In genomic region chr2:65079017-65079416, GRCh38 we compare ENCODE assay signal across 25 cellular contexts. TPM values are rescaled to one million over a fixed set of nuclear protein-coding genes. Genes with fewer than 3 reads are reported as not detected.
DNase-seq lines count a peak whose midpoint lies in the region; ATAC-seq, FAIRE-seq and TF ChIP-seq lines count a peak whose summit lies in the region.
"Had no signal": no experiment of that assay in that cellular context is flagged by ENCODE, and none has a peak within 500 bp of the region (broad histone marks: within the 10 kb centered on the region; RNA-seq: fewer than 3 reads in every experiment).

No MANE protein-coding gene starts in this region.

- H3K4me1 Mint-ChIP-seq in endothelial cell (ENCODE audit: unreplicated experiment): peaks cover 77% of the 10 kb centered on the region

- H3K9me3 Mint-ChIP-seq in endothelial cell (ENCODE audit: unreplicated experiment): no peaks in the 10 kb centered on the region
- H3K9me3 Mint-ChIP-seq: CD14-positive monocyte had no signal

- H3K27ac Mint-ChIP-seq in endothelial cell (ENCODE audit: unreplicated experiment): peak overlapping the region; percentile 24
- H3K27ac Mint-ChIP-seq: B cell had no signal

- H3K27ac ChIP-seq in SK-N-SH (ENCODE audit: low read depth in 2 of 2, low read length in 1 of 2) (no peak overlapping the region), small intestine (ENCODE audit: low read depth in 1 of 2, low read length in 1 of 2) (no peak overlapping the region)
- H3K27ac ChIP-seq: 22Rv1, GM23248, PC-9, RWPE1, SK-N-MC had no signal

- TF ChIP-seq CTCF in SK-N-SH (IDR thresholded peaks at IDR 0.05) (no peak), endothelial cell (IDR thresholded peaks at IDR 0.05; ENCODE audit: unreplicated experiment) (no peak)

- H3K4me3 Mint-ChIP-seq in endothelial cell (ENCODE audit: unreplicated experiment): no peak overlapping the region
- H3K4me3 Mint-ChIP-seq: B cell, CD14-positive monocyte had no signal

- H3K4me1 ChIP-seq in SK-N-SH (ENCODE audit: control insufficient read depth in 1 of 2, insufficient read depth in 2 of 2, low read depth in 1 of 2, low read length in 1 of 2) (no peaks in the 10 kb centered on the region; a peak in 1 of 4 replicates), small intestine (ENCODE audit: control insufficient read depth in 2 of 2, insufficient read depth in 1 of 2, low read depth in 1 of 2, low read length in 1 of 2) (peaks cover 0 to 5% of the 10 kb centered on the region in 2 donors)
- H3K4me1 ChIP-seq: HAP-1 had no signal

- H3F3A ChIP-seq in SK-N-SH (replicated peaks; ENCODE audit: insufficient read depth): peaks cover 13% of the 10 kb centered on the region

- ATAC-seq in SK-N-SH treated with all-trans-retinoic acid at 6 μM for 48 hours (no peak), GM21515 (IDR thresholded peaks at IDR 0.05; ENCODE audit: unreplicated experiment) (no peak), HG03354 (IDR thresholded peaks at IDR 0.05; ENCODE audit: poor library complexity, severe bottlenecking, unreplicated experiment) (no peak)

- TF ChIP-seq EP300 in SK-N-SH (IDR thresholded peaks at IDR 0.05; ENCODE audit: borderline replicate concordance in 1 of 2, low read depth in 1 of 2, low read length in 1 of 2): no peak

- TF ChIP-seq RAD21 in SK-N-SH (IDR thresholded peaks at IDR 0.05; ENCODE audit: low read length): no peak

- CTCF ChIA-PET in SK-N-SH (lab: Yijun Ruan, JAX) (interaction anchor here (1.0 kb wide), 1 partner anchor 108 kb away, joined by 4 read pairs; no protein-coding TSS in a partner anchor), HEK293T (lab: Yijun Ruan, JAX) (no interaction called here)

- no peak overlapping the region for H3K9ac ChIP-seq in SK-N-SH
- H3K9ac ChIP-seq: GM23248 had no signal

- H3K4me3 ChIP-seq in SK-N-SH (ENCODE audit: low read depth in 2 of 2, low read length in 1 of 2) (no peak overlapping the region), small intestine (ENCODE audit: low read depth in 1 of 2, low read length in 2 of 2) (no peak overlapping the region)
- H3K4me3 ChIP-seq: GM23248, HAP-1, PC-9, SK-N-MC had no signal

- H3K9me3 ChIP-seq in SK-N-SH: no peaks in the 10 kb centered on the region
- H3K9me3 ChIP-seq in small intestine (ENCODE audit: control insufficient read depth, low read depth): no peaks in the 10 kb centered on the region
- H3K9me3 ChIP-seq: HAP-1 had no signal

- H4K20me1 ChIP-seq in SK-N-SH (ENCODE audit: insufficient read depth): peaks cover 6% of the 10 kb centered on the region

- 96% methylated on average over 6 of the region's 6 CpGs for WGBS in SK-N-SH (ENCODE audit: low lambda C conversion rate)
- 94 to 97% (median 96%) methylated on average over 6 of the region's 6 CpGs for WGBS in small intestine, 3 donors

- H3K27me3 Mint-ChIP-seq in endothelial cell (ENCODE audit: unreplicated experiment): peaks cover 11% of the 10 kb centered on the region
- H3K27me3 Mint-ChIP-seq: B cell had no signal

- H3K79me2 ChIP-seq in SK-N-SH (ENCODE audit: insufficient read depth): peaks cover 30% of the 10 kb centered on the region; the same call in 1 of the 2 replicates

- no peak overlapping the region for H2AFZ ChIP-seq in SK-N-SH (ENCODE audit: low read depth)
- H2AFZ ChIP-seq: GM23248, PC-9 had no signal

- H3K9me2 ChIP-seq in SK-N-SH: no peaks in the 10 kb centered on the region

- POLR2A ChIA-PET in SK-N-SH (lab: Yijun Ruan, JAX) (no interaction called here), HEK293T (lab: Yijun Ruan, JAX) (no interaction called here)

- no peak for FAIRE-seq in small intestine (lab: Jason Lieb, UNC)
- FAIRE-seq: HTR-8/SVneo had no signal

- no peaks in the 10 kb centered on the region for H3K27me3 ChIP-seq in SK-N-SH (ENCODE audit: insufficient read depth)
- H3K27me3 ChIP-seq in small intestine (ENCODE audit: control insufficient read depth in 2 of 2, insufficient read depth in 2 of 2, low read length in 2 of 2): no peaks in the 10 kb centered on the region

- DNase-seq in SK-N-SH (no peak), HEK293T (ENCODE audit: extremely low spot score) (no peak), endothelial cell (ENCODE audit: low spot score) (no peak), small intestine (no peak), AG08395 (ENCODE audit: low spot score) (no peak)
- DNase-seq: ACHN, DMS79, GM23248, IMR-90, NCI-H1105 treated with DMSO at 0.1 percent for 48 hours, NCI-H187, NCI-H446, NCI-H526, PC-9, SHP77 treated with DMSO at 0.1 percent for 48 hours had no signal

- H3K4me2 ChIP-seq in SK-N-SH: no peak overlapping the region
- H3K4me2 ChIP-seq: PC-9 had no signal

- H3K36me3 ChIP-seq in SK-N-SH (replicated peaks in 1 of 2; ENCODE audit: control insufficient read depth in 1 of 2, insufficient read depth in 2 of 2, low read length in 1 of 2) (peaks cover 72 to 79% of the 10 kb centered on the region in 2 experiments), small intestine (ENCODE audit: control insufficient read depth in 2 of 2, insufficient read depth in 2 of 2, low read length in 2 of 2) (peaks cover 10 to 21% of the 10 kb centered on the region in 2 donors)

- H3K36me3 Mint-ChIP-seq in endothelial cell (ENCODE audit: low read depth, unreplicated experiment): peaks cover 65% of the 10 kb centered on the region

TF ChIP-seq in SK-N-SH, 30 proteins besides CTCF, POLR2A, EP300 and RAD21:
- TF ChIP-seq POLR2AphosphoS5 (IDR thresholded peaks at IDR 0.05; ENCODE audit: low read depth, low read length) (0 out of 2 replicates have a peak, but pooled peaks have one; percentile 9), GABPA (IDR thresholded peaks at IDR 0.05; ENCODE audit: low read depth) (no peak)

TF ChIP-seq in SK-N-SH treated with all-trans-retinoic acid at 6 μM for 48 hours, 23 proteins besides CTCF, POLR2A, EP300 and RAD21:
- TF ChIP-seq POU6F1 (CRISPR knock-in tag; IDR thresholded peaks at IDR 0.05; ENCODE audit: borderline replicate concordance, low read depth): no peak
- no peak for TF ChIP-seq ESRRG (CRISPR knock-in tag; IDR thresholded peaks at IDR 0.05)
- TF ChIP-seq RARB (CRISPR knock-in tag; IDR thresholded peaks at IDR 0.05): no peak
- no peak for TF ChIP-seq ZFP30 (CRISPR knock-in tag; IDR thresholded peaks at IDR 0.05)
- no peak for TF ChIP-seq ZNF565 (CRISPR knock-in tag; conservative IDR thresholded peaks at IDR 0.05; ENCODE audit: low read depth)
- no peak for TF ChIP-seq OSR1 (CRISPR knock-in tag; IDR thresholded peaks at IDR 0.05)
- TF ChIP-seq PPARA (CRISPR knock-in tag; IDR thresholded peaks at IDR 0.05; ENCODE audit: borderline replicate concordance): no peak
- no peak for TF ChIP-seq TOX (CRISPR knock-in tag; IDR thresholded peaks at IDR 0.05; ENCODE audit: borderline replicate concordance)
- TF ChIP-seq GLIS3 (CRISPR knock-in tag; IDR thresholded peaks at IDR 0.05): no peak
- TF ChIP-seq BACH2 (CRISPR knock-in tag; IDR thresholded peaks at IDR 0.05; ENCODE audit: borderline replicate concordance): no peak
- TF ChIP-seq ZNF8 (CRISPR knock-in tag; IDR thresholded peaks at IDR 0.05): no peak
TF ChIP-seq in SK-N-SH treated with all-trans-retinoic acid at 6 μM for 48 hours: peak in this region for 0.

TF ChIP-seq in HEK293T, 16 proteins besides CTCF, POLR2A, EP300 and RAD21:
- TF ChIP-seq NFRKB (IDR thresholded peaks at IDR 0.05) (no peak), PKNOX1 (IDR thresholded peaks at IDR 0.05) (0 out of 2 replicates have a peak, but pooled peaks have one; percentile 15)
TF ChIP-seq in HEK293T: peak in this region for 1.

RNA-seq across cellular contexts. Expression of gene CEP68, which starts 22.8 kb away (rescaled TPM):
- polyA plus RNA-seq in SK-N-SH (2012; rRNA removed) (6.2 and 7.8 TPM in 2 replicates), small intestine (1 to 10 TPM in 2 of 3 donors, under 1 TPM in 1; 0.89 to 7.0 (median 2.4) TPM)
- 5.4 and 6.8 TPM in 2 replicates for polyA plus RNA-seq in SK-N-SH (2012; cell fraction: cytosol; rRNA removed)
- 9.0 and 12.6 TPM in 2 replicates for polyA plus RNA-seq in SK-N-SH (2012; cell fraction: nucleus; rRNA removed)
- 63.3 TPM for total RNA-seq in endothelial cell (ENCODE audit: unreplicated experiment)

RNA-seq across cellular contexts. Expression of gene RAB1A, which starts 50.9 kb away (rescaled TPM):
- polyA plus RNA-seq in SK-N-SH (2012; rRNA removed): 111 and 113 TPM in 2 replicates
- 131 and 214 TPM in 2 replicates for polyA plus RNA-seq in SK-N-SH (2012; cell fraction: cytosol; rRNA removed)
- 25.4 and 55.8 TPM in 2 replicates for polyA plus RNA-seq in SK-N-SH (2012; cell fraction: nucleus; rRNA removed)
- 160 TPM for total RNA-seq in endothelial cell (ENCODE audit: unreplicated experiment)
- 100 to 1,000 TPM; 144 to 182 (median 147) TPM for polyA plus RNA-seq in small intestine
